31 cellular contexts compared by ENCODE assay signal in the genomic region with DNA sequence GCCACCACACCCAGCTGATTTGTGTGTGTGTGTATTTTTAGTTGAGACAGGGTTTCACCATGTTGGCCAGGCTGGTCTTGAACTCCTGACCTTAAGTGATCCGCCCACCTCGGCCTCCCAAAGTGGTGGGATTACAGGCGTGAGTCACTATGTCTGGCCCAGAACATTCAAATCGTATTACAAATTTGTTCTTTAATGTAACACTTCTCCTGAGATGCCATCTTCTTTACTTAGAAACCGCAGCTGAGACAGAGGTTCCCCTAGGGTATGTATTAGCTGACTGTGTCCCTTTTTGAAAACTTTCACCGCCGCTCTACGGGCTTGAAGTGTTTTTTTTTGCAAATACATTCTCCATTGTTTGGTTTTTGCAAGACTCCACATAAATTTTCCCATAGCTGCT.
DNase-seq lines count a peak whose midpoint lies in the region; ATAC-seq and TF ChIP-seq lines count a peak whose summit lies in the region.
"Had no signal": no experiment of that assay in that cellular context is flagged by ENCODE, and none has a peak within 500 bp of the region (broad histone marks: within the 10 kb centered on the region; RNA-seq: fewer than 3 reads in every experiment).

No MANE protein-coding gene starts in this region.

- H3K27me3 ChIP-seq in MG63 (no peaks in the 10 kb centered on the region), osteoblast (ENCODE audit: insufficient read depth, low read length) (no peaks in the 10 kb centered on the region), ovary (no peaks in the 10 kb centered on the region)
- H3K27me3 ChIP-seq: brain microvascular endothelial cell, right atrium auricular region had no signal

- H3K27ac ChIP-seq in osteoblast (ENCODE audit: low read depth, low read length) (peak overlapping the region; percentile 34), ovary (no peak overlapping the region)
- H3K27ac ChIP-seq: brain microvascular endothelial cell, left lung, parathyroid adenoma, right atrium auricular region, SK-N-MC, spleen, thoracic aorta had no signal

- ATAC-seq in HG02623 (IDR thresholded peaks at IDR 0.05; ENCODE audit: unreplicated experiment), result no peak
- ATAC-seq: activated CD4-positive, CD25-positive, alpha-beta regulatory T cell treated with anti-CD3 and anti-CD28 coated beads, Interleukin-2, amount 50 U/mL, for 24 hours had no signal

- peaks cover 23% of the 10 kb centered on the region for H3K27me3 Mint-ChIP-seq in chondrocyte (ENCODE audit: low read depth)

- H3K4me3 Mint-ChIP-seq in chondrocyte (ENCODE audit: unreplicated experiment), result no peak overlapping the region
- H3K4me3 Mint-ChIP-seq: activated CD4-positive, alpha-beta memory T cell treated with anti-CD3 and anti-CD28 coated beads for 36 hours; activated T-helper 1 cell treated with anti-CD3 and anti-CD28 coated beads, Interleukin-12 subunit alpha, Interleukin-12 subunit beta, Interleukin-2, Interleukin-4 antibody, amounts not matched to agents 30 ng/mL and 10 ng/mL and 1 ng/mL, durations not matched to agents 14 hours and 24 hours and 36 hours; CD4-positive, alpha-beta memory T cell; neural crest cell; stimulated activated naive CD8-positive, alpha-beta T cell treated with anti-CD3 and anti-CD28 coated beads, Interleukin-15, Interleukin-2, amounts not matched to agents 100 ng/mL and 50 ng/mL, for 24 hours; T-helper 1 cell treated with Interleukin-12 subunit alpha and Interleukin-12 subunit beta and Interleukin-4 antibody, amounts not matched to agents 30 μg/mL and 1 μg/mL, for 36 hours had no signal

- CTCF ChIA-PET in HEK293T (lab: Yijun Ruan, JAX), result no interaction called here

- TF ChIP-seq POLR2A in ovary (IDR thresholded peaks at IDR 0.05), result no peak

- TF ChIP-seq CTCF in chondrocyte (IDR thresholded peaks at IDR 0.05) (no peak), osteoblast (IDR thresholded peaks at IDR 0.05; ENCODE audit: extremely low read depth, low read depth, low read length) (no peak), ovary (IDR thresholded peaks at IDR 0.05) (no peak)

- 77 to 81% (median 80%) methylated on average over 8 of the region's 8 CpGs for WGBS in ovary, 3 donors

- no peaks in the 10 kb centered on the region for H4K20me1 ChIP-seq in osteoblast (ENCODE audit: insufficient read depth, low read length)

- no peaks in the 10 kb centered on the region for H3K36me3 Mint-ChIP-seq in chondrocyte (ENCODE audit: low read depth)
- H3K36me3 Mint-ChIP-seq: activated CD4-positive, alpha-beta memory T cell treated with anti-CD3 and anti-CD28 coated beads for 36 hours; CD4-positive, alpha-beta memory T cell had no signal

- no peak overlapping the region for H2AFZ ChIP-seq in osteoblast (ENCODE audit: low read length)
- H2AFZ ChIP-seq: parathyroid adenoma had no signal

- H3K4me1 ChIP-seq in osteoblast (ENCODE audit: insufficient read depth, low read length), result peaks cover 18% of the 10 kb centered on the region
- H3K4me1 ChIP-seq in ovary (ENCODE audit: insufficient read depth), result no peaks in the 10 kb centered on the region
- H3K4me1 ChIP-seq: parathyroid adenoma, right atrium auricular region had no signal

- intact Hi-C loops in ovary (cut with DNase I), result no loop called here

- peak overlapping the region; percentile 24 for H3K27ac Mint-ChIP-seq in chondrocyte (ENCODE audit: unreplicated experiment)
- H3K27ac Mint-ChIP-seq: activated CD4-positive, alpha-beta memory T cell treated with anti-CD3 and anti-CD28 coated beads for 36 hours; activated T-helper 1 cell treated with anti-CD3 and anti-CD28 coated beads, Interleukin-12 subunit alpha, Interleukin-12 subunit beta, Interleukin-2, Interleukin-4 antibody, amounts not matched to agents 30 ng/mL and 10 ng/mL and 1 ng/mL, durations not matched to agents 14 hours and 24 hours and 36 hours; CD4-positive, alpha-beta memory T cell; T-helper 1 cell treated with Interleukin-12 subunit alpha and Interleukin-12 subunit beta and Interleukin-4 antibody, amounts not matched to agents 30 μg/mL and 1 μg/mL, for 36 hours had no signal

- H3K79me2 ChIP-seq in osteoblast (ENCODE audit: insufficient read depth, low read length), result no peaks in the 10 kb centered on the region
- H3K79me2 ChIP-seq: parathyroid adenoma had no signal

- DNase-seq in H4 (ENCODE audit: low spot score), result peak; percentile 34
- DNase-seq in MG63, result peak; percentile 54
- no peak for DNase-seq in chondrocyte (ENCODE audit: low spot score)
- DNase-seq in osteoblast (ENCODE audit: insufficient read length, low spot score, missing footprints), result no peak
- no peak for DNase-seq in HEK293T (ENCODE audit: extremely low spot score)
- no peak for DNase-seq in ovary
- DNase-seq: activated CD4-positive, alpha-beta memory T cell treated with anti-CD3 and anti-CD28 coated beads for 36 hours; activated CD8-positive, alpha-beta memory T cell treated with anti-CD3 and anti-CD28 coated beads, Interleukin-2, amount 50 U/mL, for 4 hours; activated naive CD4-positive, alpha-beta T cell treated with Interleukin-2 at 50 U/mL for 16 hours; brain microvascular endothelial cell; CD4-positive, alpha-beta memory T cell; glutamatergic neuron; left lung; mesenchymal stem cell; NCI-H1048; NCI-H1694 treated with DMSO at 0.1 percent for 48 hours; NCI-H446 treated with DMSO at 0.1 percent for 48 hours; NCI-H82; RPMI8226; spleen; stimulated activated CD4-positive, alpha-beta T cell treated with anti-CD3 and anti-CD28 coated beads, Interleukin-2, amount 100 ng/mL, for 24 hours had no signal

- TF ChIP-seq EP300 in ovary (IDR thresholded peaks at IDR 0.05), result no peak

- H3K4me1 Mint-ChIP-seq in chondrocyte (ENCODE audit: low read depth), result no peaks in the 10 kb centered on the region

- H3K4me2 ChIP-seq in osteoblast (ENCODE audit: insufficient read depth, low read length), result peak overlapping the region; percentile 52

- H3K9me3 Mint-ChIP-seq in chondrocyte (ENCODE audit: low read depth), result peaks cover 5% of the 10 kb centered on the region
- H3K9me3 Mint-ChIP-seq: CD4-positive, alpha-beta memory T cell had no signal

- H3K4me3 ChIP-seq in MG63, result no peak overlapping the region
- no peak overlapping the region for H3K4me3 ChIP-seq in osteoblast (ENCODE audit: insufficient read depth, low read length)
- no peak overlapping the region for H3K4me3 ChIP-seq in ovary
- H3K4me3 ChIP-seq: left lung, right atrium auricular region, SK-N-MC, spleen, thoracic aorta had no signal

- H3K9me3 ChIP-seq in MG63, result no peaks in the 10 kb centered on the region
- H3K9me3 ChIP-seq in osteoblast (ENCODE audit: low read depth, low read length), result no peaks in the 10 kb centered on the region
- no peaks in the 10 kb centered on the region for H3K9me3 ChIP-seq in ovary
- H3K9me3 ChIP-seq: left lung, right atrium auricular region, spleen, thoracic aorta had no signal

- POLR2A ChIA-PET in HEK293T (lab: Yijun Ruan, JAX), result no interaction called here

- H3K36me3 ChIP-seq in MG63 (no peaks in the 10 kb centered on the region), osteoblast (ENCODE audit: insufficient read depth, low read length) (no peaks in the 10 kb centered on the region), ovary (no peaks in the 10 kb centered on the region)
- H3K36me3 ChIP-seq: brain microvascular endothelial cell, right atrium auricular region, spleen had no signal

TF ChIP-seq in HEK293T, 16 proteins besides CTCF, POLR2A, EP300 and RAD21:
- TF ChIP-seq, protein P1, sequence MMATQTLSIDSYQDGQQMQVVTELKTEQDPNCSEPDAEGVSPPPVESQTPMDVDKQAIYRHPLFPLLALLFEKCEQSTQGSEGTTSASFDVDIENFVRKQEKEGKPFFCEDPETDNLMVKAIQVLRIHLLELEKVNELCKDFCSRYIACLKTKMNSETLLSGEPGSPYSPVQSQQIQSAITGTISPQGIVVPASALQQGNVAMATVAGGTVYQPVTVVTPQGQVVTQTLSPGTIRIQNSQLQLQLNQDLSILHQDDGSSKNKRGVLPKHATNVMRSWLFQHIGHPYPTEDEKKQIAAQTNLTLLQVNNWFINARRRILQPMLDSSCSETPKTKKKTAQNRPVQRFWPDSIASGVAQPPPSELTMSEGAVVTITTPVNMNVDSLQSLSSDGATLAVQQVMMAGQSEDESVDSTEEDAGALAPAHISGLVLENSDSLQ (IDR thresholded peaks at IDR 0.05), result no peak
- TF ChIP-seq SUZ12 (IDR thresholded peaks at IDR 0.05) (no peak), FOXM1 (IDR thresholded peaks at IDR 0.05; ENCODE audit: borderline replicate concordance) (no peak), L3MBTL2 (conservative IDR thresholded peaks at IDR 0.05) (no peak), FOXA1 (IDR thresholded peaks at IDR 0.05) (no peak), BHLHE40 (IDR thresholded peaks at IDR 0.05; ENCODE audit: borderline replicate concordance) (no peak), CTBP1 (IDR thresholded peaks at IDR 0.05; ENCODE audit: borderline replicate concordance) (no peak), NFRKB (IDR thresholded peaks at IDR 0.05) (no peak), TARDBP (IDR thresholded peaks at IDR 0.05) (no peak), ELF4 (IDR thresholded peaks at IDR 0.05) (no peak), ARNT (IDR thresholded peaks at IDR 0.05) (no peak), ZNF384 (IDR thresholded peaks at IDR 0.05) (no peak), LEF1 (IDR thresholded peaks at IDR 0.05; ENCODE audit: borderline replicate concordance) (no peak)

Comparison
In these comparisons a context has a peak if more than half of its experiments do, and no peak if none do; other contexts are left out.
1. DNase-seq: peak in H4 (single experiment) and MG63 (single experiment); none in chondrocyte (single experiment), osteoblast (single experiment), HEK293T (single experiment) and ovary (0 of 5).